Comparison of ENCODE assay signal across 1 cellular context in the genomic region with DNA sequence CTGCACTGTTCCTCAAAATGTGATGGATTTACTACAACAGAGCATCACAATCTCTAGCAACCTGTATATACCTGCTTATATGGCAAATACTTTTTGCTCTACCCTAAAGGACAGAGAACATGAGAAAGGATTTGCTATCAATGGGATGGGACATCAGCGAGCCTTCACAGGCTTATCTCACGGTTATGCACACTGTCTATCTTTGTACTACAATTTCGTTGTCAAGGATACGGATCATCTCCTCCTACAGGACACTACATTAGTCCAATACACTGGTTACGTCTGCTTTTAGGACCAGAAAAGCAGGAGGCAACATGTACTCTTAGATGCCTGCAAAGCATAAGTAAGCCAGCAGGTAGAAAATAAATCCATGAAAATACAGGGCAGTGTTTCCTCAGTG.
TF ChIP-seq lines count a peak whose summit lies in the region.

No MANE protein-coding gene starts in this region.

TF ChIP-seq in K562, 482 proteins besides CTCF, POLR2A, EP300 and RAD21:
- TF ChIP-seq, protein P1, sequence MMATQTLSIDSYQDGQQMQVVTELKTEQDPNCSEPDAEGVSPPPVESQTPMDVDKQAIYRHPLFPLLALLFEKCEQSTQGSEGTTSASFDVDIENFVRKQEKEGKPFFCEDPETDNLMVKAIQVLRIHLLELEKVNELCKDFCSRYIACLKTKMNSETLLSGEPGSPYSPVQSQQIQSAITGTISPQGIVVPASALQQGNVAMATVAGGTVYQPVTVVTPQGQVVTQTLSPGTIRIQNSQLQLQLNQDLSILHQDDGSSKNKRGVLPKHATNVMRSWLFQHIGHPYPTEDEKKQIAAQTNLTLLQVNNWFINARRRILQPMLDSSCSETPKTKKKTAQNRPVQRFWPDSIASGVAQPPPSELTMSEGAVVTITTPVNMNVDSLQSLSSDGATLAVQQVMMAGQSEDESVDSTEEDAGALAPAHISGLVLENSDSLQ (IDR thresholded peaks at IDR 0.05): peak; percentile 26; the same call in 1 of the 2 replicates
- TF ChIP-seq MECOM (CRISPR knock-in tag; IDR thresholded peaks at IDR 0.05) (peak; percentile 59; the same call in 1 of the 2 replicates), MEIS2 (IDR thresholded peaks at IDR 0.05; ENCODE audit: partially characterized antibody) (peak; percentile 16), ZNF707 (CRISPR knock-in tag; conservative IDR thresholded peaks at IDR 0.05) (no peak), RFX1 (IDR thresholded peaks at IDR 0.05) (peak; percentile 78), CTBP1 (IDR thresholded peaks at IDR 0.05; ENCODE audit: borderline replicate concordance) (peak; percentile 65; the same call in 1 of the 2 replicates)
- TF ChIP-seq, protein P2, sequence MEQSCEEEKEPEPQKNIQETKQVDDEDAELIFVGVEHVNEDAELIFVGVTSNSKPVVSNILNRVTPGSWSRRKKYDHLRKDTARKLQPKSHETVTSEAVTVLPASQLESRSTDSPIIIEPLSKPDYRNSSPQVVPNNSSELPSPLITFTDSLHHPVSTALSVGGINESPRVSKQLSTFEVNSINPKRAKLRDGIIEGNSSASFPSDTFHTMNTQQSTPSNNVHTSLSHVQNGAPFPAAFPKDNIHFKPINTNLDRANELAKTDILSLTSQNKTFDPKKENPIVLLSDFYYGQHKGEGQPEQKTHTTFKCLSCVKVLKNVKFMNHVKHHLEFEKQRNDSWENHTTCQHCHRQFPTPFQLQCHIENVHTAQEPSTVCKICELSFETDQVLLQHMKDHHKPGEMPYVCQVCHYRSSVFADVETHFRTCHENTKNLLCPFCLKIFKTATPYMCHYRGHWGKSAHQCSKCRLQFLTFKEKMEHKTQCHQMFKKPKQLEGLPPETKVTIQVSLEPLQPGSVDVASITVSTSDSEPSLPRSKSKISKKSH (CRISPR knock-in tag; IDR thresholded peaks at IDR 0.05): no peak
- TF ChIP-seq, protein P3, sequence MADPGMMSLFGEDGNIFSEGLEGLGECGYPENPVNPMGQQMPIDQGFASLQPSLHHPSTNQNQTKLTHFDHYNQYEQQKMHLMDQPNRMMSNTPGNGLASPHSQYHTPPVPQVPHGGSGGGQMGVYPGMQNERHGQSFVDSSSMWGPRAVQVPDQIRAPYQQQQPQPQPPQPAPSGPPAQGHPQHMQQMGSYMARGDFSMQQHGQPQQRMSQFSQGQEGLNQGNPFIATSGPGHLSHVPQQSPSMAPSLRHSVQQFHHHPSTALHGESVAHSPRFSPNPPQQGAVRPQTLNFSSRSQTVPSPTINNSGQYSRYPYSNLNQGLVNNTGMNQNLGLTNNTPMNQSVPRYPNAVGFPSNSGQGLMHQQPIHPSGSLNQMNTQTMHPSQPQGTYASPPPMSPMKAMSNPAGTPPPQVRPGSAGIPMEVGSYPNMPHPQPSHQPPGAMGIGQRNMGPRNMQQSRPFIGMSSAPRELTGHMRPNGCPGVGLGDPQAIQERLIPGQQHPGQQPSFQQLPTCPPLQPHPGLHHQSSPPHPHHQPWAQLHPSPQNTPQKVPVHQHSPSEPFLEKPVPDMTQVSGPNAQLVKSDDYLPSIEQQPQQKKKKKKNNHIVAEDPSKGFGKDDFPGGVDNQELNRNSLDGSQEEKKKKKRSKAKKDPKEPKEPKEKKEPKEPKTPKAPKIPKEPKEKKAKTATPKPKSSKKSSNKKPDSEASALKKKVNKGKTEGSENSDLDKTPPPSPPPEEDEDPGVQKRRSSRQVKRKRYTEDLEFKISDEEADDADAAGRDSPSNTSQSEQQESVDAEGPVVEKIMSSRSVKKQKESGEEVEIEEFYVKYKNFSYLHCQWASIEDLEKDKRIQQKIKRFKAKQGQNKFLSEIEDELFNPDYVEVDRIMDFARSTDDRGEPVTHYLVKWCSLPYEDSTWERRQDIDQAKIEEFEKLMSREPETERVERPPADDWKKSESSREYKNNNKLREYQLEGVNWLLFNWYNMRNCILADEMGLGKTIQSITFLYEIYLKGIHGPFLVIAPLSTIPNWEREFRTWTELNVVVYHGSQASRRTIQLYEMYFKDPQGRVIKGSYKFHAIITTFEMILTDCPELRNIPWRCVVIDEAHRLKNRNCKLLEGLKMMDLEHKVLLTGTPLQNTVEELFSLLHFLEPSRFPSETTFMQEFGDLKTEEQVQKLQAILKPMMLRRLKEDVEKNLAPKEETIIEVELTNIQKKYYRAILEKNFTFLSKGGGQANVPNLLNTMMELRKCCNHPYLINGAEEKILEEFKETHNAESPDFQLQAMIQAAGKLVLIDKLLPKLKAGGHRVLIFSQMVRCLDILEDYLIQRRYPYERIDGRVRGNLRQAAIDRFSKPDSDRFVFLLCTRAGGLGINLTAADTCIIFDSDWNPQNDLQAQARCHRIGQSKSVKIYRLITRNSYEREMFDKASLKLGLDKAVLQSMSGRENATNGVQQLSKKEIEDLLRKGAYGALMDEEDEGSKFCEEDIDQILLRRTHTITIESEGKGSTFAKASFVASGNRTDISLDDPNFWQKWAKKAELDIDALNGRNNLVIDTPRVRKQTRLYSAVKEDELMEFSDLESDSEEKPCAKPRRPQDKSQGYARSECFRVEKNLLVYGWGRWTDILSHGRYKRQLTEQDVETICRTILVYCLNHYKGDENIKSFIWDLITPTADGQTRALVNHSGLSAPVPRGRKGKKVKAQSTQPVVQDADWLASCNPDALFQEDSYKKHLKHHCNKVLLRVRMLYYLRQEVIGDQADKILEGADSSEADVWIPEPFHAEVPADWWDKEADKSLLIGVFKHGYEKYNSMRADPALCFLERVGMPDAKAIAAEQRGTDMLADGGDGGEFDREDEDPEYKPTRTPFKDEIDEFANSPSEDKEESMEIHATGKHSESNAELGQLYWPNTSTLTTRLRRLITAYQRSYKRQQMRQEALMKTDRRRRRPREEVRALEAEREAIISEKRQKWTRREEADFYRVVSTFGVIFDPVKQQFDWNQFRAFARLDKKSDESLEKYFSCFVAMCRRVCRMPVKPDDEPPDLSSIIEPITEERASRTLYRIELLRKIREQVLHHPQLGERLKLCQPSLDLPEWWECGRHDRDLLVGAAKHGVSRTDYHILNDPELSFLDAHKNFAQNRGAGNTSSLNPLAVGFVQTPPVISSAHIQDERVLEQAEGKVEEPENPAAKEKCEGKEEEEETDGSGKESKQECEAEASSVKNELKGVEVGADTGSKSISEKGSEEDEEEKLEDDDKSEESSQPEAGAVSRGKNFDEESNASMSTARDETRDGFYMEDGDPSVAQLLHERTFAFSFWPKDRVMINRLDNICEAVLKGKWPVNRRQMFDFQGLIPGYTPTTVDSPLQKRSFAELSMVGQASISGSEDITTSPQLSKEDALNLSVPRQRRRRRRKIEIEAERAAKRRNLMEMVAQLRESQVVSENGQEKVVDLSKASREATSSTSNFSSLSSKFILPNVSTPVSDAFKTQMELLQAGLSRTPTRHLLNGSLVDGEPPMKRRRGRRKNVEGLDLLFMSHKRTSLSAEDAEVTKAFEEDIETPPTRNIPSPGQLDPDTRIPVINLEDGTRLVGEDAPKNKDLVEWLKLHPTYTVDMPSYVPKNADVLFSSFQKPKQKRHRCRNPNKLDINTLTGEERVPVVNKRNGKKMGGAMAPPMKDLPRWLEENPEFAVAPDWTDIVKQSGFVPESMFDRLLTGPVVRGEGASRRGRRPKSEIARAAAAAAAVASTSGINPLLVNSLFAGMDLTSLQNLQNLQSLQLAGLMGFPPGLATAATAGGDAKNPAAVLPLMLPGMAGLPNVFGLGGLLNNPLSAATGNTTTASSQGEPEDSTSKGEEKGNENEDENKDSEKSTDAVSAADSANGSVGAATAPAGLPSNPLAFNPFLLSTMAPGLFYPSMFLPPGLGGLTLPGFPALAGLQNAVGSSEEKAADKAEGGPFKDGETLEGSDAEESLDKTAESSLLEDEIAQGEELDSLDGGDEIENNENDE (IDR thresholded peaks at IDR 0.05; ENCODE audit: low read depth, low read length): no peak
